ENCODE assay signal across 1 cellular context in genomic region chr1:154961497-154962237, GRCh38.
TF ChIP-seq lines count a peak whose summit lies in the region.

Gene PYGO2 (minus strand): TSS chr1:154961782. CDS start chr1:154961576, 206 bp downstream.

TF ChIP-seq in K562, 482 proteins besides CTCF, POLR2A, EP300 and RAD21 (continued from another document and continues in another):
- TF ChIP-seq RERE (CRISPR knock-in tag; IDR thresholded peaks at IDR 0.05; ENCODE audit: borderline replicate concordance) (no peak), MBD2 (IDR thresholded peaks at IDR 0.05; ENCODE audit: borderline replicate concordance, low read depth) (peak; percentile 83; the same call in 1 of the 2 replicates), CREM (IDR thresholded peaks at IDR 0.05; ENCODE audit: low read depth) (peak; percentile 47; the same call in 1 of the 2 replicates), ZNF764 (CRISPR knock-in tag; IDR thresholded peaks at IDR 0.05; ENCODE audit: low read depth) (no peak), LARP7 (IDR thresholded peaks at IDR 0.05) (no peak), ZNF57 (CRISPR knock-in tag; IDR thresholded peaks at IDR 0.05) (peak; percentile 84; the same call in 1 of the 2 replicates), ZBTB26 (CRISPR knock-in tag; IDR thresholded peaks at IDR 0.05) (0 out of 2 replicates have a peak, but pooled peaks have one; percentile 6), STAG1 (CRISPR knock-in tag; IDR thresholded peaks at IDR 0.05; ENCODE audit: borderline replicate concordance) (no peak), ZBTB17 (CRISPR knock-in tag; IDR thresholded peaks at IDR 0.05) (peak; percentile 88), KDM1A (IDR thresholded peaks at IDR 0.05) (no peak), RAD51 (IDR thresholded peaks at IDR 0.05; ENCODE audit: borderline replicate concordance, low read depth) (no peak), ZKSCAN1 (IDR thresholded peaks at IDR 0.05; ENCODE audit: low read depth, low read length) (no peak), ZNF431 (CRISPR knock-in tag; IDR thresholded peaks at IDR 0.05) (0 out of 2 replicates have a peak, but pooled peaks have one; percentile 24), SPI1 (IDR thresholded peaks at IDR 0.05; ENCODE audit: borderline replicate concordance, low read depth, low read length) (no peak), ZNF318 (IDR thresholded peaks at IDR 0.05; ENCODE audit: borderline replicate concordance in 1 of 2, low read depth in 1 of 2) (no peak), TAF1 (IDR thresholded peaks at IDR 0.05; ENCODE audit: control insufficient read depth, extremely low read depth, insufficient read depth, low read length, severe bottlenecking) (peak; percentile 55), BRF1 (IDR thresholded peaks at IDR 0.05; ENCODE audit: borderline replicate concordance, extremely low read depth, insufficient read length) (no peak), ASH1L (IDR thresholded peaks at IDR 0.05; ENCODE audit: borderline replicate concordance, low read depth, partially characterized antibody) (no peak), POLR2B (IDR thresholded peaks at IDR 0.05; ENCODE audit: low read depth, partially characterized antibody) (peak; percentile 91), FIP1L1 (IDR thresholded peaks at IDR 0.05; ENCODE audit: low read depth, low read length, poor library complexity, severe bottlenecking) (peak; percentile 85), FUS (optimal IDR thresholded peaks at IDR 0.05; ENCODE audit: low read depth, low read length) (peak; percentile 79), ZFPM2 (CRISPR knock-in tag; IDR thresholded peaks at IDR 0.05) (peak; percentile 86), CBFB (CRISPR knock-in tag; IDR thresholded peaks at IDR 0.05) (0 out of 2 replicates have a peak, but pooled peaks have one; percentile 44)
- TF ChIP-seq, protein P1, sequence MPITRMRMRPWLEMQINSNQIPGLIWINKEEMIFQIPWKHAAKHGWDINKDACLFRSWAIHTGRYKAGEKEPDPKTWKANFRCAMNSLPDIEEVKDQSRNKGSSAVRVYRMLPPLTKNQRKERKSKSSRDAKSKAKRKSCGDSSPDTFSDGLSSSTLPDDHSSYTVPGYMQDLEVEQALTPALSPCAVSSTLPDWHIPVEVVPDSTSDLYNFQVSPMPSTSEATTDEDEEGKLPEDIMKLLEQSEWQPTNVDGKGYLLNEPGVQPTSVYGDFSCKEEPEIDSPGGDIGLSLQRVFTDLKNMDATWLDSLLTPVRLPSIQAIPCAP (CRISPR knock-in tag; IDR thresholded peaks at IDR 0.05; ENCODE audit: borderline replicate concordance) = no peak
- TF ChIP-seq, protein P2, sequence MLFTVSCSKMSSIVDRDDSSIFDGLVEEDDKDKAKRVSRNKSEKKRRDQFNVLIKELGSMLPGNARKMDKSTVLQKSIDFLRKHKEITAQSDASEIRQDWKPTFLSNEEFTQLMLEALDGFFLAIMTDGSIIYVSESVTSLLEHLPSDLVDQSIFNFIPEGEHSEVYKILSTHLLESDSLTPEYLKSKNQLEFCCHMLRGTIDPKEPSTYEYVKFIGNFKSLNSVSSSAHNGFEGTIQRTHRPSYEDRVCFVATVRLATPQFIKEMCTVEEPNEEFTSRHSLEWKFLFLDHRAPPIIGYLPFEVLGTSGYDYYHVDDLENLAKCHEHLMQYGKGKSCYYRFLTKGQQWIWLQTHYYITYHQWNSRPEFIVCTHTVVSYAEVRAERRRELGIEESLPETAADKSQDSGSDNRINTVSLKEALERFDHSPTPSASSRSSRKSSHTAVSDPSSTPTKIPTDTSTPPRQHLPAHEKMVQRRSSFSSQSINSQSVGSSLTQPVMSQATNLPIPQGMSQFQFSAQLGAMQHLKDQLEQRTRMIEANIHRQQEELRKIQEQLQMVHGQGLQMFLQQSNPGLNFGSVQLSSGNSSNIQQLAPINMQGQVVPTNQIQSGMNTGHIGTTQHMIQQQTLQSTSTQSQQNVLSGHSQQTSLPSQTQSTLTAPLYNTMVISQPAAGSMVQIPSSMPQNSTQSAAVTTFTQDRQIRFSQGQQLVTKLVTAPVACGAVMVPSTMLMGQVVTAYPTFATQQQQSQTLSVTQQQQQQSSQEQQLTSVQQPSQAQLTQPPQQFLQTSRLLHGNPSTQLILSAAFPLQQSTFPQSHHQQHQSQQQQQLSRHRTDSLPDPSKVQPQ (CRISPR knock-in tag; IDR thresholded peaks at IDR 0.05; ENCODE audit: borderline replicate concordance) = no peak
- TF ChIP-seq, protein P3, sequence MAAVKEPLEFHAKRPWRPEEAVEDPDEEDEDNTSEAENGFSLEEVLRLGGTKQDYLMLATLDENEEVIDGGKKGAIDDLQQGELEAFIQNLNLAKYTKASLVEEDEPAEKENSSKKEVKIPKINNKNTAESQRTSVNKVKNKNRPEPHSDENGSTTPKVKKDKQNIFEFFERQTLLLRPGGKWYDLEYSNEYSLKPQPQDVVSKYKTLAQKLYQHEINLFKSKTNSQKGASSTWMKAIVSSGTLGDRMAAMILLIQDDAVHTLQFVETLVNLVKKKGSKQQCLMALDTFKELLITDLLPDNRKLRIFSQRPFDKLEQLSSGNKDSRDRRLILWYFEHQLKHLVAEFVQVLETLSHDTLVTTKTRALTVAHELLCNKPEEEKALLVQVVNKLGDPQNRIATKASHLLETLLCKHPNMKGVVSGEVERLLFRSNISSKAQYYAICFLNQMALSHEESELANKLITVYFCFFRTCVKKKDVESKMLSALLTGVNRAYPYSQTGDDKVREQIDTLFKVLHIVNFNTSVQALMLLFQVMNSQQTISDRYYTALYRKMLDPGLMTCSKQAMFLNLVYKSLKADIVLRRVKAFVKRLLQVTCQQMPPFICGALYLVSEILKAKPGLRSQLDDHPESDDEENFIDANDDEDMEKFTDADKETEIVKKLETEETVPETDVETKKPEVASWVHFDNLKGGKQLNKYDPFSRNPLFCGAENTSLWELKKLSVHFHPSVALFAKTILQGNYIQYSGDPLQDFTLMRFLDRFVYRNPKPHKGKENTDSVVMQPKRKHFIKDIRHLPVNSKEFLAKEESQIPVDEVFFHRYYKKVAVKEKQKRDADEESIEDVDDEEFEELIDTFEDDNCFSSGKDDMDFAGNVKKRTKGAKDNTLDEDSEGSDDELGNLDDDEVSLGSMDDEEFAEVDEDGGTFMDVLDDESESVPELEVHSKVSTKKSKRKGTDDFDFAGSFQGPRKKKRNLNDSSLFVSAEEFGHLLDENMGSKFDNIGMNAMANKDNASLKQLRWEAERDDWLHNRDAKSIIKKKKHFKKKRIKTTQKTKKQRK (IDR thresholded peaks at IDR 0.05; ENCODE audit: borderline replicate concordance, low read depth, low read length) = no peak
- TF ChIP-seq, protein P4, sequence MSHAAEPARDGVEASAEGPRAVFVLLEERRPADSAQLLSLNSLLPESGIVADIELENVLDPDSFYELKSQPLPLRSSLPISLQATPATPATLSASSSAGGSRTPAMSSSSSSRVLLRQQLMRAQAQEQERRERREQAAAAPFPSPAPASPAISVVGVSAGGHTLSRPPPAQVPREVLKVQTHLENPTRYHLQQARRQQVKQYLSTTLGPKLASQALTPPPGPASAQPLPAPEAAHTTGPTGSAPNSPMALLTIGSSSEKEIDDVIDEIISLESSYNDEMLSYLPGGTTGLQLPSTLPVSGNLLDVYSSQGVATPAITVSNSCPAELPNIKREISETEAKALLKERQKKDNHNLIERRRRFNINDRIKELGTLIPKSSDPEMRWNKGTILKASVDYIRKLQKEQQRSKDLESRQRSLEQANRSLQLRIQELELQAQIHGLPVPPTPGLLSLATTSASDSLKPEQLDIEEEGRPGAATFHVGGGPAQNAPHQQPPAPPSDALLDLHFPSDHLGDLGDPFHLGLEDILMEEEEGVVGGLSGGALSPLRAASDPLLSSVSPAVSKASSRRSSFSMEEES (CRISPR knock-in tag; IDR thresholded peaks at IDR 0.05) = no peak
- TF ChIP-seq, protein P5, sequence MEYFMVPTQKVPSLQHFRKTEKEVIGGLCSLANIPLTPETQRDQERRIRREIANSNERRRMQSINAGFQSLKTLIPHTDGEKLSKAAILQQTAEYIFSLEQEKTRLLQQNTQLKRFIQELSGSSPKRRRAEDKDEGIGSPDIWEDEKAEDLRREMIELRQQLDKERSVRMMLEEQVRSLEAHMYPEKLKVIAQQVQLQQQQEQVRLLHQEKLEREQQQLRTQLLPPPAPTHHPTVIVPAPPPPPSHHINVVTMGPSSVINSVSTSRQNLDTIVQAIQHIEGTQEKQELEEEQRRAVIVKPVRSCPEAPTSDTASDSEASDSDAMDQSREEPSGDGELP (CRISPR knock-in tag; IDR thresholded peaks at IDR 0.05; ENCODE audit: borderline replicate concordance) = peak; percentile 78
